In genomic region chr10:110274072-110274627, GRCh38 we compare ENCODE assay signal across 13 cellular contexts. TPM values are rescaled to one million over a fixed set of nuclear protein-coding genes. Genes with fewer than 3 reads are reported as not detected.
A peak's percentile ranks its signal among the peaks of the same experiment; 100 is the strongest.
DNase-seq lines count a peak whose midpoint lies in the region; ATAC-seq and TF ChIP-seq lines count a peak whose summit lies in the region.
"Had no signal": no experiment of that assay in that cellular context is flagged by ENCODE, and none has a peak within 500 bp of the region (broad histone marks: within the 10 kb centered on the region; RNA-seq: fewer than 3 reads in every experiment).

No MANE protein-coding gene starts in this region.

- no peak overlapping the region for H2AFZ ChIP-seq in HCT116 (ENCODE audit: low read depth, low read length, poor library complexity, severe bottlenecking)

- H3K36me3 ChIP-seq in CD4-positive, alpha-beta memory T cell (ENCODE audit: insufficient read depth, low read length): no peaks in the 10 kb centered on the region
- H3K36me3 ChIP-seq in HCT116 (ENCODE audit: control insufficient read depth in 1 of 2, insufficient read depth in 2 of 2, low read length in 2 of 2): no peaks in the 10 kb centered on the region
- H3K36me3 ChIP-seq in muscle layer of colon (ENCODE audit: insufficient read depth, low read length): no peaks in the 10 kb centered on the region
- H3K36me3 ChIP-seq: colonic mucosa had no signal

- CTCF ChIA-PET in CD4-positive, alpha-beta memory T cell (lab: Charles Lee; ENCODE audit: partially characterized antibody): interaction anchor here (1.2 to 3.7 kb wide), 7 partner anchors 27 to 139 kb away, joined by 3 to 17 read pairs (median 4); partner anchors contain the start of gene MXI1
- CTCF ChIA-PET in HCT116 (lab: Charles Lee): interaction anchor here (1.2 to 2.2 kb wide), 2 partner anchors 68 to 136 kb away, joined by 3 to 15 read pairs; no protein-coding TSS in a partner anchor
- CTCF ChIA-PET in activated CD4-positive, alpha-beta T cell treated with anti-CD3 and anti-CD28 coated beads, Interleukin-2, amount 10 ng/mL, durations not matched to agents 7 days and 5 days (lab: Charles Lee): interaction anchor here (0.5 to 1.5 kb wide), 3 partner anchors 19 to 339 kb away, joined by 3 to 5 read pairs (median 4); no protein-coding TSS in a partner anchor

- H3K27me3 ChIP-seq in CD4-positive, alpha-beta memory T cell (ENCODE audit: insufficient read depth, low read length): no peaks in the 10 kb centered on the region
- H3K27me3 ChIP-seq in HCT116 (ENCODE audit: insufficient read depth, low read length) (no peaks in the 10 kb centered on the region), muscle layer of colon (ENCODE audit: control insufficient read depth in 1 of 2, insufficient read depth in 2 of 2, low read length in 2 of 2) (no peaks in the 10 kb centered on the region)
- H3K27me3 ChIP-seq: colonic mucosa had no signal

- no peak for TF ChIP-seq RAD21 in HCT116 (IDR thresholded peaks at IDR 0.05; ENCODE audit: low read depth)

- TF ChIP-seq CTCF in HCT116 (IDR thresholded peaks at IDR 0.05 in 2 of 3, conservative IDR thresholded peaks at IDR 0.05 in 1 of 3; ENCODE audit: borderline replicate concordance in 1 of 3, insufficient read depth in 1 of 3, low read depth in 2 of 3, low read length in 2 of 3): no peak

- peaks cover 45% of the 10 kb centered on the region for H3K4me1 ChIP-seq in CD4-positive, alpha-beta memory T cell (ENCODE audit: insufficient read depth, low read length)
- H3K4me1 ChIP-seq in HCT116 (ENCODE audit: control insufficient read depth in 1 of 2, insufficient read depth in 2 of 2, low read length in 2 of 2) (peaks cover 4 to 9% of the 10 kb centered on the region in 2 experiments; a peak in 2 of 4 replicates), muscle layer of colon (ENCODE audit: insufficient read depth, low read length) (peaks cover 36% of the 10 kb centered on the region)

- intact Hi-C loops in CD4-positive, alpha-beta memory T cell (cut with micrococcal nuclease): no loop called here
- intact Hi-C loops in HCT116 (cut with micrococcal nuclease): no loop called here

- BruUV-seq in HCT116 (replicated peaks; lab: Mats Ljungman, UMichigan): no TSS peak

- H3K9me2 ChIP-seq in HCT116 (ENCODE audit: insufficient read depth): no peaks in the 10 kb centered on the region

- H3K4me3 ChIP-seq in CD4-positive, alpha-beta memory T cell (ENCODE audit: low read length in 2 of 2): no peak overlapping the region
- H3K4me3 ChIP-seq in HCT116 (replicated peaks in 1 of 2; ENCODE audit: low read depth in 1 of 2, low read length in 2 of 2) (no peak overlapping the region), muscle layer of colon (ENCODE audit: low read depth in 1 of 2, low read length in 2 of 2) (no peak overlapping the region)
- H3K4me3 ChIP-seq: colonic mucosa, mucosa of descending colon had no signal

- H3K9me3 ChIP-seq in CD4-positive, alpha-beta memory T cell (ENCODE audit: control insufficient read depth in 1 of 2, low read length in 2 of 2): no peaks in the 10 kb centered on the region
- H3K9me3 ChIP-seq in HCT116 (ENCODE audit: control insufficient read depth in 1 of 2, insufficient read depth in 1 of 2, low read depth in 1 of 2, low read length in 2 of 2): no peaks in the 10 kb centered on the region
- H3K9me3 ChIP-seq in muscle layer of colon (ENCODE audit: low read length): no peaks in the 10 kb centered on the region
- H3K9me3 ChIP-seq: colonic mucosa, mucosa of descending colon had no signal

- no peaks in the 10 kb centered on the region for H3K9me3 Mint-ChIP-seq in CD4-positive, alpha-beta memory T cell
- no peaks in the 10 kb centered on the region for H3K9me3 Mint-ChIP-seq in activated naive CD8-positive, alpha-beta T cell treated with anti-CD3 and anti-CD28 coated beads for 36 hours
- no peaks in the 10 kb centered on the region for H3K9me3 Mint-ChIP-seq in activated CD4-positive, alpha-beta T cell treated with anti-CD3 and anti-CD28 coated beads, Interleukin-2, amount 10 ng/mL, durations not matched to agents 7 days and 5 days
- H3K9me3 Mint-ChIP-seq: activated naive CD4-positive, alpha-beta T cell treated with anti-CD3 and anti-CD28 coated beads, Interleukin-2, amount 50 U/mL, for 72 hours; immature natural killer cell had no signal

- no peak overlapping the region for H3K9ac ChIP-seq in HCT116 (ENCODE audit: low read length)
- H3K9ac ChIP-seq in muscle layer of colon (ENCODE audit: low read length): no peak overlapping the region

- H3K4me3 Mint-ChIP-seq in CD4-positive, alpha-beta memory T cell: peak overlapping the region in 3 of 8 donors; percentile 1 to 87 (median 65)
- H3K4me3 Mint-ChIP-seq in activated naive CD8-positive, alpha-beta T cell treated with anti-CD3 and anti-CD28 coated beads for 36 hours: no peak overlapping the region
- H3K4me3 Mint-ChIP-seq in activated CD4-positive, alpha-beta T cell treated with anti-CD3 and anti-CD28 coated beads, Interleukin-2, amount 10 ng/mL, durations not matched to agents 7 days and 5 days: no peak overlapping the region

- ATAC-seq in HCT116 (peak; percentile 34; the same call in 1 of the 2 replicates), left lobe of liver (no peak), HG02938 (IDR thresholded peaks at IDR 0.05; ENCODE audit: unreplicated experiment) (no peak)

- no peak for TF ChIP-seq POLR2A in HCT116 (IDR thresholded peaks at IDR 0.05; ENCODE audit: borderline replicate concordance, extremely low read depth, insufficient read depth, insufficient read length)

- no peaks in the 10 kb centered on the region for H4K20me1 ChIP-seq in HCT116 (ENCODE audit: insufficient read depth)

- peaks cover 30 to 74% (median 60%) of the 10 kb centered on the region in 4 donors for H3K4me1 Mint-ChIP-seq in CD4-positive, alpha-beta memory T cell
- H3K4me1 Mint-ChIP-seq in activated naive CD8-positive, alpha-beta T cell treated with anti-CD3 and anti-CD28 coated beads for 36 hours: peaks cover 37% of the 10 kb centered on the region
- H3K4me1 Mint-ChIP-seq in activated CD4-positive, alpha-beta T cell treated with anti-CD3 and anti-CD28 coated beads, Interleukin-2, amount 10 ng/mL, durations not matched to agents 7 days and 5 days: peaks cover 26% of the 10 kb centered on the region

- no peak overlapping the region for H3K27ac ChIP-seq in CD4-positive, alpha-beta memory T cell (ENCODE audit: low read depth, low read length)
- H3K27ac ChIP-seq in HCT116 (ENCODE audit: low read depth, low read length) (no peak overlapping the region), muscle layer of colon (ENCODE audit: low read depth, low read length) (peak overlapping the region; percentile 60)
- H3K27ac ChIP-seq: colonic mucosa had no signal

- H3K36me3 Mint-ChIP-seq in CD4-positive, alpha-beta memory T cell: no peaks in the 10 kb centered on the region
- peaks cover 2% of the 10 kb centered on the region for H3K36me3 Mint-ChIP-seq in activated naive CD8-positive, alpha-beta T cell treated with anti-CD3 and anti-CD28 coated beads for 36 hours
- H3K36me3 Mint-ChIP-seq in activated CD4-positive, alpha-beta T cell treated with anti-CD3 and anti-CD28 coated beads, Interleukin-2, amount 10 ng/mL, durations not matched to agents 7 days and 5 days (ENCODE audit: low read depth): no peaks in the 10 kb centered on the region
- H3K36me3 Mint-ChIP-seq: activated naive CD4-positive, alpha-beta T cell treated with anti-CD3 and anti-CD28 coated beads, Interleukin-2, amount 50 U/mL, for 72 hours; immature natural killer cell had no signal

- H3K79me2 ChIP-seq in HCT116 (ENCODE audit: insufficient read depth, low read length): no peaks in the 10 kb centered on the region

- no peak overlapping the region for H3K4me2 ChIP-seq in HCT116 (ENCODE audit: low read length)

- H3K27me3 Mint-ChIP-seq in CD4-positive, alpha-beta memory T cell: no peaks in the 10 kb centered on the region
- H3K27me3 Mint-ChIP-seq in activated naive CD8-positive, alpha-beta T cell treated with anti-CD3 and anti-CD28 coated beads for 36 hours: no peaks in the 10 kb centered on the region
- peaks cover 17% of the 10 kb centered on the region for H3K27me3 Mint-ChIP-seq in activated CD4-positive, alpha-beta T cell treated with anti-CD3 and anti-CD28 coated beads, Interleukin-2, amount 10 ng/mL, durations not matched to agents 7 days and 5 days

- peak overlapping the region in 6 of 7 donors; percentile 2 to 96 (median 54) for H3K27ac Mint-ChIP-seq in CD4-positive, alpha-beta memory T cell
- H3K27ac Mint-ChIP-seq in activated naive CD8-positive, alpha-beta T cell treated with anti-CD3 and anti-CD28 coated beads for 36 hours: peak overlapping the region; percentile 77
- no peak overlapping the region for H3K27ac Mint-ChIP-seq in activated CD4-positive, alpha-beta T cell treated with anti-CD3 and anti-CD28 coated beads, Interleukin-2, amount 10 ng/mL, durations not matched to agents 7 days and 5 days
- H3K27ac Mint-ChIP-seq: immature natural killer cell had no signal

- DNase-seq in CD4-positive, alpha-beta memory T cell: no peak
- DNase-seq in HCT116 (ENCODE audit: low read depth, low spot score) (no peak), left lobe of liver (ENCODE audit: low spot score) (no peak), dedifferentiated amniotic fluid mesenchymal stem cell (ENCODE audit: extremely low spot score) (no peak)
- DNase-seq in activated naive CD8-positive, alpha-beta T cell treated with anti-CD3 and anti-CD28 coated beads for 36 hours: no peak
- DNase-seq in activated CD4-positive, alpha-beta T cell treated with anti-CD3 and anti-CD28 coated beads, Interleukin-2, amount 10 ng/mL, durations not matched to agents 7 days and 5 days: no peak
- DNase-seq: colonic mucosa, NCI-H1105 had no signal

- RAD21 ChIA-PET in HCT116 (lab: Charles Lee; ENCODE audit: low non-redundant PET in 1 of 2, low total read pairs in 2 of 2, uncharacterized antibody in 2 of 2, unreplicated experiment in 2 of 2): no interaction called here

- POLR2A ChIA-PET in CD4-positive, alpha-beta memory T cell (lab: Charles Lee; ENCODE audit: partially characterized antibody): interaction anchor here (1.0 to 3.3 kb wide), 7 partner anchors 13 to 136 kb away, joined by 3 to 20 read pairs (median 3); no protein-coding TSS in a partner anchor
- POLR2A ChIA-PET in HCT116 (lab: Charles Lee): no interaction called here
- POLR2A ChIA-PET in activated CD4-positive, alpha-beta T cell treated with anti-CD3 and anti-CD28 coated beads, Interleukin-2, amount 10 ng/mL, durations not matched to agents 7 days and 5 days (lab: Charles Lee): no interaction called here

TF ChIP-seq in HCT116, 20 proteins besides CTCF, POLR2A, EP300 and RAD21 (continues in another document):
- no peak for TF ChIP-seq POLR2AphosphoS5 (IDR thresholded peaks at IDR 0.05; ENCODE audit: low read depth, low read length)
- no peak for TF ChIP-seq CBX3 (IDR thresholded peaks at IDR 0.05; ENCODE audit: low read depth)

RNA-seq across cellular contexts. Expression of gene SMNDC1, which starts 30.6 kb away (rescaled TPM):
- 10 to 100 TPM; 39.0 to 39.3 TPM for total RNA-seq in CD4-positive, alpha-beta memory T cell
- polyA plus RNA-seq in CD4-positive, alpha-beta memory T cell: 10 to 100 TPM; 11.3 to 22.6 TPM
- total RNA-seq in HCT116 (2021; ENCODE audit: unreplicated experiment) (61.7 TPM), left lobe of liver (8.8 TPM)
- 21.9 and 23.6 TPM in 2 replicates for polyA plus RNA-seq in HCT116 (2012)
- 10 to 100 TPM; 55.1 to 56.9 TPM for total RNA-seq in activated naive CD8-positive, alpha-beta T cell treated with anti-CD3 and anti-CD28 coated beads for 36 hours
- 10 to 100 TPM; 36.3 to 44.2 TPM for total RNA-seq in activated CD4-positive, alpha-beta T cell treated with anti-CD3 and anti-CD28 coated beads, Interleukin-2, amount 10 ng/mL, durations not matched to agents 7 days and 5 days
